Comparison of ENCODE assay signal across 18 cellular contexts in the genomic region with DNA sequence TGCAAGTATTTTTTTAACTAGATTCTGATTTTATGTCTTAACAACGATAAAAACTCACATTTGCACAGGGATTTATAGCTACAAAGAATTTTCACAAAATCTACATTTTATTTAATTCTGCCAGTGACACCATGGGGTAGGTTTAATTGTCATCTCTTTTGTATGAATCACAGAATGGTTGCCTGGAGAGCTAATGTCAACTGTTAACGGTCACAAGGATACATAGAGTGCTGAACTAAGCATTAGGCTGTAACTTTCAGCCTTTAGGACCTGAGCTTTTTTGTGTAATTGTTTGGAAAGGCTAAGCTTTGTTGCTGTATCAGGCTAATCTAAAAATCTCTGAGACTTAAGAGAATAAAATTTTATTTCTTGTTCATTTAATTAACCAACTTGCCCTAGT.
"Had no signal": no experiment of that assay in that cellular context is flagged by ENCODE, and none has a peak within 500 bp of the region (broad histone marks: within the 10 kb centered on the region; RNA-seq: fewer than 3 reads in every experiment).

No MANE protein-coding gene starts in this region.

- H3K9me3 ChIP-seq: breast epithelium, neutrophil, right atrium auricular region, transverse colon, vagina had no signal

- H3K27me3 ChIP-seq: breast epithelium, neutrophil, right atrium auricular region, transverse colon, vagina had no signal

- ATAC-seq: activated CD4-positive, CD25-positive, alpha-beta regulatory T cell treated with anti-CD3 and anti-CD28 coated beads, Interleukin-2, amount 50 U/mL, for 24 hours; natural killer cell had no signal

- DNase-seq: activated CD4-positive, alpha-beta T cell treated with anti-CD3 and anti-CD28 coated beads, Interleukin-2, amount 50 U/mL, for 1 hour; activated naive CD4-positive, alpha-beta T cell; activated naive CD8-positive, alpha-beta T cell treated with anti-CD3 and anti-CD28 coated beads, Interleukin-2, amount 10 ng/mL, durations not matched to agents 7 days and 5 days; anterior cingulate cortex; effector memory CD4-positive, alpha-beta T cell; hypothalamus; left ventricle myocardium superior; natural killer cell; stimulated activated CD4-positive, alpha-beta T cell treated with anti-CD3 and anti-CD28 coated beads, Interleukin-15, amount 100 ng/mL, for 24 hours; stimulated activated CD4-positive, alpha-beta T cell treated with anti-CD3 and anti-CD28 coated beads, Interleukin-4, amount 100 ng/mL, for 1 hour; stimulated activated naive CD4-positive, alpha-beta T cell treated with Interleukin-2 at 50 U/mL for 16 hours; substantia nigra; transverse colon had no signal

- H3K4me3 ChIP-seq: breast epithelium, right atrium auricular region, transverse colon, vagina had no signal

- H3K36me3 ChIP-seq: breast epithelium, neutrophil, right atrium auricular region, transverse colon, vagina had no signal

- H3K4me1 ChIP-seq: breast epithelium, right atrium auricular region, transverse colon, vagina had no signal

- H3K27ac ChIP-seq: breast epithelium, neutrophil, right atrium auricular region, vagina had no signal
